21 cellular contexts compared by ENCODE assay signal in genomic region chr15:81071130-81071529, GRCh38.
A peak's percentile ranks its signal among the peaks of the same experiment; 100 is the strongest.
DNase-seq lines count a peak whose midpoint lies in the region; ATAC-seq lines count a peak whose summit lies in the region.
"Had no signal": no experiment of that assay in that cellular context is flagged by ENCODE, and none has a peak within 500 bp of the region (broad histone marks: within the 10 kb centered on the region; RNA-seq: fewer than 3 reads in every experiment).

No MANE protein-coding gene starts in this region.

- no peak overlapping the region for H4K5ac ChIP-seq in mesendoderm (ENCODE audit: low read length)

- H2BK15ac ChIP-seq in mesendoderm (replicated peaks; ENCODE audit: low read depth): no peak overlapping the region

- H3K56ac ChIP-seq in mesendoderm (ENCODE audit: low read length): no peak overlapping the region

- H3K9me3 ChIP-seq in adipocyte (ENCODE audit: control insufficient read depth, low read length): no peaks in the 10 kb centered on the region
- H3K9me3 ChIP-seq: ascending aorta, BLaER1, SJSA1 had no signal

- peak; percentile 17 for DNase-seq in EL
- DNase-seq in adipocyte (ENCODE audit: low read depth): peak; percentile 86
- DNase-seq in fibroblast of gingiva (ENCODE audit: low read depth): peak; percentile 75
- DNase-seq in skeletal muscle cell (ENCODE audit: low read depth): peak; percentile 86
- no peak for DNase-seq in naive thymus-derived CD8-positive, alpha-beta T cell
- no peak for DNase-seq in SKM-1 treated with dmso at 0.1 percent for 144 hours (lab: John Stamatoyannopoulos, UW; ENCODE audit: unreplicated experiment)
- DNase-seq in OCI-M1 (lab: John Stamatoyannopoulos, UW): no peak
- no peak for DNase-seq in mesendoderm
- DNase-seq: activated gamma-delta T cell; DMS 273 treated with DMSO at 0.1 percent for 48 hours; effector CD4-positive, alpha-beta T cell; immature natural killer cell; NCI-H1092; NCI-H69; stimulated activated CD4-positive, alpha-beta T cell treated with anti-CD3 and anti-CD28 coated beads, Interleukin-1b, Interleukin-23, amount 100 ng/mL, for 48 hours; T-helper 9 cell had no signal

- H3K27ac ChIP-seq in mesendoderm (ENCODE audit: low read depth, low read length): no peak overlapping the region
- H3K27ac ChIP-seq: ascending aorta, BLaER1, SJSA1 had no signal

- H3K27ac Mint-ChIP-seq in naive thymus-derived CD8-positive, alpha-beta T cell: no peak overlapping the region
- H3K27ac Mint-ChIP-seq: immature natural killer cell had no signal

- no peak overlapping the region for H3K4me3 Mint-ChIP-seq in naive thymus-derived CD8-positive, alpha-beta T cell
- H3K4me3 Mint-ChIP-seq: IgD-negative memory B cell, immature natural killer cell, neural crest cell had no signal

- H3K27me3 ChIP-seq in adipocyte (replicated peaks; ENCODE audit: control insufficient read depth, insufficient read depth, low read length) (no peaks in the 10 kb centered on the region), mesendoderm (ENCODE audit: insufficient read depth, low read length, poor library complexity) (no peaks in the 10 kb centered on the region)
- H3K27me3 ChIP-seq: ascending aorta, BLaER1, SJSA1 had no signal

- peaks cover 0 to 5% (median 0%) of the 10 kb centered on the region in 9 donors for H3K9me3 Mint-ChIP-seq in naive thymus-derived CD8-positive, alpha-beta T cell
- H3K9me3 Mint-ChIP-seq: immature natural killer cell had no signal

- H3K18ac ChIP-seq in mesendoderm (ENCODE audit: low read length): no peak overlapping the region

- H2BK120ac ChIP-seq in mesendoderm (ENCODE audit: low read depth, low read length): no peak overlapping the region

- no CpG with 5 or more reads among the region's 1 CpG for whole genome bisulfite sequencing in mesendoderm (ENCODE audit: extremely low coverage, insufficient coverage, low lambda C conversion rate)

- no peak overlapping the region for H4K8ac ChIP-seq in mesendoderm (ENCODE audit: low read depth, low read length)

- H3K23ac ChIP-seq in mesendoderm (ENCODE audit: low read length): no peak overlapping the region

- POLR2A ChIA-PET in naive thymus-derived CD8-positive, alpha-beta T cell (lab: Charles Lee): no interaction called here

- H3K79me2 ChIP-seq in mesendoderm (ENCODE audit: control insufficient read depth, insufficient read depth, low read length): no peaks in the 10 kb centered on the region

- ATAC-seq in naive thymus-derived CD8-positive, alpha-beta T cell: no peak

- H2AK5ac ChIP-seq in mesendoderm (ENCODE audit: low read length): no peak overlapping the region

- no peaks in the 10 kb centered on the region for H3K36me3 Mint-ChIP-seq in naive thymus-derived CD8-positive, alpha-beta T cell
- H3K36me3 Mint-ChIP-seq: immature natural killer cell had no signal

- no peak overlapping the region for H3K4ac ChIP-seq in mesendoderm (ENCODE audit: low read depth, low read length)

- H3K27me3 Mint-ChIP-seq in naive thymus-derived CD8-positive, alpha-beta T cell: peaks cover 1 to 24% (median 6%) of the 10 kb centered on the region in 5 donors

- H2BK5ac ChIP-seq in mesendoderm (ENCODE audit: low read length): no peak overlapping the region

- H3K36me3 ChIP-seq in adipocyte (ENCODE audit: control insufficient read depth, insufficient read depth, low read length, severe bottlenecking): no peaks in the 10 kb centered on the region
- H3K36me3 ChIP-seq in mesendoderm (ENCODE audit: control insufficient read depth, insufficient read depth, low read length): no peaks in the 10 kb centered on the region
- H3K36me3 ChIP-seq: ascending aorta, BLaER1, SJSA1 had no signal

- H3K4me1 ChIP-seq in adipocyte (ENCODE audit: control insufficient read depth, insufficient read depth, low read length): peaks cover 14% of the 10 kb centered on the region
- H3K4me1 ChIP-seq in mesendoderm (ENCODE audit: control insufficient read depth, low read depth, low read length): no peaks in the 10 kb centered on the region
- H3K4me1 ChIP-seq: ascending aorta, BLaER1, SJSA1 had no signal

- H3K4me2 ChIP-seq in mesendoderm (ENCODE audit: low read length): no peak overlapping the region
- H3K4me2 ChIP-seq: BLaER1 had no signal

- H3K4me1 Mint-ChIP-seq in naive thymus-derived CD8-positive, alpha-beta T cell: peaks cover 0 to 5% (median 0%) of the 10 kb centered on the region in 4 donors
- H3K4me1 Mint-ChIP-seq: IgD-negative memory B cell, immature natural killer cell had no signal

- peak overlapping the region; percentile 29 for H3K4me3 ChIP-seq in adipocyte (ENCODE audit: low read length)
- no peak overlapping the region for H3K4me3 ChIP-seq in skeletal muscle cell (ENCODE audit: low read depth, low read length)
- no peak overlapping the region for H3K4me3 ChIP-seq in mesendoderm (ENCODE audit: low read length)
- H3K4me3 ChIP-seq: ascending aorta, BLaER1, SJSA1 had no signal

- no peaks in the 10 kb centered on the region for H3K79me1 ChIP-seq in mesendoderm (ENCODE audit: low read length)

- no peak overlapping the region for H3K9ac ChIP-seq in adipocyte (ENCODE audit: low read length)
- H3K9ac ChIP-seq in mesendoderm (ENCODE audit: low read length): no peak overlapping the region
- H3K9ac ChIP-seq: BLaER1 had no signal

Comparison
In these comparisons a context has a peak if more than half of its experiments do, and no peak if none do; other contexts are left out.
1. DNase-seq: peak in EL (single experiment), adipocyte (single experiment), fibroblast of gingiva (single experiment) and skeletal muscle cell (single experiment); none in naive thymus-derived CD8-positive, alpha-beta T cell (0 of 10), SKM-1 treated with dmso at 0.1 percent for 144 hours (single experiment), OCI-M1 (single experiment) and mesendoderm (single experiment).